In the genomic region with DNA sequence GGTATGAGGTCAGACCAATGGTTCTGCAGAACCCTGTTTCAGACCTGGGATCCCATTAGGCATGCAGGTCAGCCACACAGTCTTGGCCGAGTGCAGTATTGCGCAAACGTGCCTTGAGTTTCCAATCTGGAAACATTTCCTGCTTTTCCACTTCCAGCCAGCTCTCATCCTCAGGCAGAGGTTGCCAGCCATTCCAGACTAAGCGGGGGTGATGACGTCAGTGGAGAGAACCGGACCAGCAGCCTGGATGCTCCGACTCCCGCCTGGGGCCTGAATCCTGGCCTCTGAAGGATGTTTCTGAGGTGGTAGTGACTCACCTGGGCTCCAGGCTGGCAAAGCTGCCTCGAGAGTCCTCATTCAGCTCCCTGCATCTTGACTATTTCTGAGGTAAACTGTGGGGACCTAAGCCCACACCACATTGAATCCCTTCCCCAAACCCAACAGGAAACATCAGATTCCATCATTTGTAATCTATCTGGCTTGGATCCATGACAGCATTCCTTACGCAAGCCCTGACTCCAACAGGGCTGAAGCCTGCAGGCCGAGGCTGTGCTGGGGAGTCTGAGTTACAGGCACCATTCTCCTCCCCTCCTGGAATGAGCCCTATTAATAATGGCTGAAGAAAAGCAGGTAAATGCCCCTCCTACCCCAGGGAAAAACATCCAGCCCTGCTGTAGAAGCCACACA, we compare ENCODE assay signal across 2 cellular contexts.
TF ChIP-seq lines count a peak whose summit lies in the region.

No MANE protein-coding gene starts in this region.

TF ChIP-seq in HEK293, 187 proteins besides CTCF, POLR2A, EP300 and RAD21 (continued from another document):
- TF ChIP-seq, protein P1, sequence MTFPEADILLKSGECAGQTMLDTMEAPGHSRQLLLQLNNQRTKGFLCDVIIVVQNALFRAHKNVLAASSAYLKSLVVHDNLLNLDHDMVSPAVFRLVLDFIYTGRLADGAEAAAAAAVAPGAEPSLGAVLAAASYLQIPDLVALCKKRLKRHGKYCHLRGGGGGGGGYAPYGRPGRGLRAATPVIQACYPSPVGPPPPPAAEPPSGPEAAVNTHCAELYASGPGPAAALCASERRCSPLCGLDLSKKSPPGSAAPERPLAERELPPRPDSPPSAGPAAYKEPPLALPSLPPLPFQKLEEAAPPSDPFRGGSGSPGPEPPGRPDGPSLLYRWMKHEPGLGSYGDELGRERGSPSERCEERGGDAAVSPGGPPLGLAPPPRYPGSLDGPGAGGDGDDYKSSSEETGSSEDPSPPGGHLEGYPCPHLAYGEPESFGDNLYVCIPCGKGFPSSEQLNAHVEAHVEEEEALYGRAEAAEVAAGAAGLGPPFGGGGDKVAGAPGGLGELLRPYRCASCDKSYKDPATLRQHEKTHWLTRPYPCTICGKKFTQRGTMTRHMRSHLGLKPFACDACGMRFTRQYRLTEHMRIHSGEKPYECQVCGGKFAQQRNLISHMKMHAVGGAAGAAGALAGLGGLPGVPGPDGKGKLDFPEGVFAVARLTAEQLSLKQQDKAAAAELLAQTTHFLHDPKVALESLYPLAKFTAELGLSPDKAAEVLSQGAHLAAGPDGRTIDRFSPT (tag by site-specific recombination; IDR thresholded peaks at IDR 0.05), result 0 out of 2 replicates have a peak, but pooled peaks have one; percentile 23

TF ChIP-seq in K562, 482 proteins besides CTCF, POLR2A, EP300 and RAD21 (continued from another document):
- TF ChIP-seq, protein P2, sequence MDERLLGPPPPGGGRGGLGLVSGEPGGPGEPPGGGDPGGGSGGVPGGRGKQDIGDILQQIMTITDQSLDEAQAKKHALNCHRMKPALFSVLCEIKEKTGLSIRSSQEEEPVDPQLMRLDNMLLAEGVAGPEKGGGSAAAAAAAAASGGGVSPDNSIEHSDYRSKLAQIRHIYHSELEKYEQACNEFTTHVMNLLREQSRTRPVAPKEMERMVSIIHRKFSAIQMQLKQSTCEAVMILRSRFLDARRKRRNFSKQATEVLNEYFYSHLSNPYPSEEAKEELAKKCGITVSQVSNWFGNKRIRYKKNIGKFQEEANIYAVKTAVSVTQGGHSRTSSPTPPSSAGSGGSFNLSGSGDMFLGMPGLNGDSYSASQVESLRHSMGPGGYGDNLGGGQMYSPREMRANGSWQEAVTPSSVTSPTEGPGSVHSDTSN (CRISPR knock-in tag; IDR thresholded peaks at IDR 0.05; ENCODE audit: low read depth), result no peak
- TF ChIP-seq, protein P2 (tag; conservative IDR thresholded peaks at IDR 0.05; ENCODE audit: low read depth), result no peak
- TF ChIP-seq, protein P3, sequence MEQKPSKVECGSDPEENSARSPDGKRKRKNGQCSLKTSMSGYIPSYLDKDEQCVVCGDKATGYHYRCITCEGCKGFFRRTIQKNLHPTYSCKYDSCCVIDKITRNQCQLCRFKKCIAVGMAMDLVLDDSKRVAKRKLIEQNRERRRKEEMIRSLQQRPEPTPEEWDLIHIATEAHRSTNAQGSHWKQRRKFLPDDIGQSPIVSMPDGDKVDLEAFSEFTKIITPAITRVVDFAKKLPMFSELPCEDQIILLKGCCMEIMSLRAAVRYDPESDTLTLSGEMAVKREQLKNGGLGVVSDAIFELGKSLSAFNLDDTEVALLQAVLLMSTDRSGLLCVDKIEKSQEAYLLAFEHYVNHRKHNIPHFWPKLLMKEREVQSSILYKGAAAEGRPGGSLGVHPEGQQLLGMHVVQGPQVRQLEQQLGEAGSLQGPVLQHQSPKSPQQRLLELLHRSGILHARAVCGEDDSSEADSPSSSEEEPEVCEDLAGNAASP (IDR thresholded peaks at IDR 0.05), result no peak
- 0 out of 2 replicates have a peak, but pooled peaks have one; percentile 40 for TF ChIP-seq CEBPG (CRISPR knock-in tag; IDR thresholded peaks at IDR 0.05)
- peak in 1 of 2 experiments; percentile 51; a peak in 3 of 4 replicates for TF ChIP-seq CEBPG (tag; conservative IDR thresholded peaks at IDR 0.05 in 1 of 2, IDR thresholded peaks at IDR 0.05 in 1 of 2)
- TF ChIP-seq CBX2 (IDR thresholded peaks at IDR 0.05; ENCODE audit: insufficient read depth, low read length, poor library complexity, severe bottlenecking), result no peak
- TF ChIP-seq, protein P4, sequence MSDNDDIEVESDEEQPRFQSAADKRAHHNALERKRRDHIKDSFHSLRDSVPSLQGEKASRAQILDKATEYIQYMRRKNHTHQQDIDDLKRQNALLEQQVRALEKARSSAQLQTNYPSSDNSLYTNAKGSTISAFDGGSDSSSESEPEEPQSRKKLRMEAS (CRISPR knock-in tag; IDR thresholded peaks at IDR 0.05), result no peak
- TF ChIP-seq, protein P5, sequence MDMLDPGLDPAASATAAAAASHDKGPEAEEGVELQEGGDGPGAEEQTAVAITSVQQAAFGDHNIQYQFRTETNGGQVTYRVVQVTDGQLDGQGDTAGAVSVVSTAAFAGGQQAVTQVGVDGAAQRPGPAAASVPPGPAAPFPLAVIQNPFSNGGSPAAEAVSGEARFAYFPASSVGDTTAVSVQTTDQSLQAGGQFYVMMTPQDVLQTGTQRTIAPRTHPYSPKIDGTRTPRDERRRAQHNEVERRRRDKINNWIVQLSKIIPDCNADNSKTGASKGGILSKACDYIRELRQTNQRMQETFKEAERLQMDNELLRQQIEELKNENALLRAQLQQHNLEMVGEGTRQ (CRISPR knock-in tag; IDR thresholded peaks at IDR 0.05), result no peak
- TF ChIP-seq ETV5 (CRISPR knock-in tag; IDR thresholded peaks at IDR 0.05; ENCODE audit: low read depth), result no peak
- TF ChIP-seq, protein P6, sequence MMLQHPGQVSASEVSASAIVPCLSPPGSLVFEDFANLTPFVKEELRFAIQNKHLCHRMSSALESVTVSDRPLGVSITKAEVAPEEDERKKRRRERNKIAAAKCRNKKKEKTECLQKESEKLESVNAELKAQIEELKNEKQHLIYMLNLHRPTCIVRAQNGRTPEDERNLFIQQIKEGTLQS (IDR thresholded peaks at IDR 0.05), result peak; percentile 60
- TF ChIP-seq, protein P6 (CRISPR knock-in tag; conservative IDR thresholded peaks at IDR 0.05), result no peak
- TF ChIP-seq, protein P7, sequence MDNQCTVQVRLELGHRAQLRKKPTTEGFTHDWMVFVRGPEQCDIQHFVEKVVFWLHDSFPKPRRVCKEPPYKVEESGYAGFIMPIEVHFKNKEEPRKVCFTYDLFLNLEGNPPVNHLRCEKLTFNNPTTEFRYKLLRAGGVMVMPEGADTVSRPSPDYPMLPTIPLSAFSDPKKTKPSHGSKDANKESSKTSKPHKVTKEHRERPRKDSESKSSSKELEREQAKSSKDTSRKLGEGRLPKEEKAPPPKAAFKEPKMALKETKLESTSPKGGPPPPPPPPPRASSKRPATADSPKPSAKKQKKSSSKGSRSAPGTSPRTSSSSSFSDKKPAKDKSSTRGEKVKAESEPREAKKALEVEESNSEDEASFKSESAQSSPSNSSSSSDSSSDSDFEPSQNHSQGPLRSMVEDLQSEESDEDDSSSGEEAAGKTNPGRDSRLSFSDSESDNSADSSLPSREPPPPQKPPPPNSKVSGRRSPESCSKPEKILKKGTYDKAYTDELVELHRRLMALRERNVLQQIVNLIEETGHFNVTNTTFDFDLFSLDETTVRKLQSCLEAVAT (IDR thresholded peaks at IDR 0.05), result no peak
- TF ChIP-seq MYC (IDR thresholded peaks at IDR 0.05; ENCODE audit: low read depth, low read length), result no peak
- no peak for TF ChIP-seq MYC (CRISPR knock-in tag; IDR thresholded peaks at IDR 0.05; ENCODE audit: borderline replicate concordance, low read depth)
- TF ChIP-seq, protein P8, sequence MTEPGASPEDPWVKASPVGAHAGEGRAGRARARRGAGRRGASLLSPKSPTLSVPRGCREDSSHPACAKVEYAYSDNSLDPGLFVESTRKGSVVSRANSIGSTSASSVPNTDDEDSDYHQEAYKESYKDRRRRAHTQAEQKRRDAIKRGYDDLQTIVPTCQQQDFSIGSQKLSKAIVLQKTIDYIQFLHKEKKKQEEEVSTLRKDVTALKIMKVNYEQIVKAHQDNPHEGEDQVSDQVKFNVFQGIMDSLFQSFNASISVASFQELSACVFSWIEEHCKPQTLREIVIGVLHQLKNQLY (CRISPR knock-in tag; conservative IDR thresholded peaks at IDR 0.05), result no peak
- TF ChIP-seq TSC22D4 (tag; IDR thresholded peaks at IDR 0.05), result no peak
- no peak for TF ChIP-seq RBM39 (optimal IDR thresholded peaks at IDR 0.05; ENCODE audit: low read depth, low read length)
- TF ChIP-seq SP2 (IDR thresholded peaks at IDR 0.05; ENCODE audit: extremely low read depth, low read depth, low read length, poor library complexity, severe bottlenecking), result no peak
- TF ChIP-seq ATF1 (CRISPR knock-in tag; IDR thresholded peaks at IDR 0.05), result no peak
- TF ChIP-seq ATF1 (tag; IDR thresholded peaks at IDR 0.05), result peak; percentile 39; the same call in 1 of the 2 replicates
- no peak for TF ChIP-seq PHTF2 (CRISPR knock-in tag; IDR thresholded peaks at IDR 0.05)
